ENCODE assay signal across 14 cellular contexts in genomic region chr4:87251104-87251503, GRCh38. TPM values are rescaled to one million over a fixed set of nuclear protein-coding genes. Genes with fewer than 3 reads are reported as not detected.
A peak's percentile ranks its signal among the peaks of the same experiment; 100 is the strongest.
DNase-seq lines count a peak whose midpoint lies in the region; ATAC-seq and TF ChIP-seq lines count a peak whose summit lies in the region.
"Had no signal": no experiment of that assay in that cellular context is flagged by ENCODE, and none has a peak within 500 bp of the region (broad histone marks: within the 10 kb centered on the region; RNA-seq: fewer than 3 reads in every experiment).

No MANE protein-coding gene starts in this region.

- no peak for TF ChIP-seq CTCF in parathyroid adenoma (IDR thresholded peaks at IDR 0.05)
- no peak for TF ChIP-seq CTCF in foreskin keratinocyte (conservative IDR thresholded peaks at IDR 0.05)

- H3K4me3 ChIP-seq in GM23248 (no peak overlapping the region), parathyroid adenoma (ENCODE audit: low read depth, low read length) (no peak overlapping the region)
- H3K4me3 ChIP-seq: breast epithelium, esophagus muscularis mucosa had no signal

- H3K4me2 ChIP-seq in GM23248 (ENCODE audit: unreplicated experiment) (no peak overlapping the region), parathyroid adenoma (ENCODE audit: low read length) (peak overlapping the region; percentile 26)

- no peaks in the 10 kb centered on the region for H4K20me1 ChIP-seq in GM23248 (ENCODE audit: insufficient read depth)

- no peaks in the 10 kb centered on the region for H3K36me3 ChIP-seq in GM23248 (ENCODE audit: low read depth)
- no peaks in the 10 kb centered on the region for H3K36me3 ChIP-seq in parathyroid adenoma (ENCODE audit: control insufficient read depth, insufficient read depth, low read length)
- H3K36me3 ChIP-seq: breast epithelium, esophagus muscularis mucosa had no signal

- H3K4me1 ChIP-seq in GM23248 (ENCODE audit: insufficient read depth) (no peaks in the 10 kb centered on the region), parathyroid adenoma (no peaks in the 10 kb centered on the region), foreskin keratinocyte (no peaks in the 10 kb centered on the region)
- H3K4me1 ChIP-seq: breast epithelium, esophagus muscularis mucosa had no signal

- DNase-seq in GM23248 (peak; percentile 9), anterior cingulate cortex (lab: John Stamatoyannopoulos, UW) (peak in 54 of 58 donors; percentile 6 to 90 (median 66)), hippocampal formation (lab: John Stamatoyannopoulos, UW) (peak; percentile 64 to 83), foreskin keratinocyte (no peak)
- DNase-seq: activated CD4-positive, alpha-beta memory T cell treated with anti-CD3 and anti-CD28 coated beads for 36 hours; activated T-cell treated with anti-CD3 and anti-CD28 coated beads, Interleukin-2, amount 50 U/mL, for 4 hours; Calu3; NCI-H146 had no signal

- H3K27me3 ChIP-seq in GM23248 (replicated peaks; ENCODE audit: insufficient read depth) (no peaks in the 10 kb centered on the region), parathyroid adenoma (ENCODE audit: control insufficient read depth, insufficient read depth, low read length) (no peaks in the 10 kb centered on the region), foreskin keratinocyte (no peaks in the 10 kb centered on the region)
- H3K27me3 ChIP-seq: breast epithelium, esophagus muscularis mucosa had no signal

- ATAC-seq in GM21529 (IDR thresholded peaks at IDR 0.05; ENCODE audit: unreplicated experiment): no peak
- no peak for ATAC-seq in HG02884 (IDR thresholded peaks at IDR 0.05; ENCODE audit: unreplicated experiment)
- no peak for ATAC-seq in foreskin keratinocyte
- ATAC-seq in HG03196 (IDR thresholded peaks at IDR 0.05; ENCODE audit: unreplicated experiment): no peak
- ATAC-seq: activated T-cell treated with anti-CD3 and anti-CD28 coated beads, Interleukin-2, amount 50 U/mL, for 4 hours had no signal

- no peak overlapping the region for H2AFZ ChIP-seq in GM23248
- no peak overlapping the region for H2AFZ ChIP-seq in parathyroid adenoma

- H3K9ac ChIP-seq in GM23248 (no peak overlapping the region), parathyroid adenoma (no peak overlapping the region)

- no peaks in the 10 kb centered on the region for H3F3A ChIP-seq in GM23248 (ENCODE audit: insufficient read depth)

- H3K9me3 ChIP-seq in GM23248 (ENCODE audit: low read depth) (no peaks in the 10 kb centered on the region), parathyroid adenoma (ENCODE audit: control insufficient read depth, low read length) (no peaks in the 10 kb centered on the region)
- H3K9me3 ChIP-seq: breast epithelium, esophagus muscularis mucosa had no signal

- H3K27ac ChIP-seq in GM23248: no peak overlapping the region
- H3K27ac ChIP-seq in parathyroid adenoma: no peak overlapping the region
- H3K27ac ChIP-seq in foreskin keratinocyte: no peak overlapping the region
- H3K27ac ChIP-seq: breast epithelium, esophagus muscularis mucosa had no signal

- no peaks in the 10 kb centered on the region for H3K79me2 ChIP-seq in GM23248 (ENCODE audit: insufficient read depth)
- no peaks in the 10 kb centered on the region for H3K79me2 ChIP-seq in parathyroid adenoma

- H3K9me2 ChIP-seq in GM23248 (ENCODE audit: insufficient read depth): no peaks in the 10 kb centered on the region

- WGBS in GM23248 (ENCODE audit: low coverage in 1 of 2, low lambda C conversion rate in 2 of 2, missing lambda C conversion rate in 2 of 2), 2 experiments: 31% methylated on average over 6 of the region's 6 CpGs

- in situ Hi-C loops in GM23248 (cut with MboI): no loop called here

RNA-seq across cellular contexts. Expression of gene KLHL8, which starts 30.7 kb away (rescaled TPM):
- 6.7 and 7.9 TPM in 2 replicates for total RNA-seq in GM23248 (2014; rRNA removed; shearing (Covaris generic))
- polyA plus RNA-seq in GM23248 (2016; fragmentation: Nextera tagmentation; extraction: Ambion mirVana) (7.5 and 7.8 TPM in 2 replicates), foreskin keratinocyte (1.5 and 2.1 TPM in 2 replicates)
- 8.5 and 9.0 TPM in 2 replicates for total RNA-seq in foreskin keratinocyte

Comparison
In these comparisons a context has a peak if more than half of its experiments do, and no peak if none do; other contexts are left out.
1. DNase-seq: peak in GM23248 (single experiment), anterior cingulate cortex (54 of 58) and hippocampal formation (2 of 2); none in foreskin keratinocyte (0 of 2).